27 cellular contexts compared by ENCODE assay signal in the genomic region with DNA sequence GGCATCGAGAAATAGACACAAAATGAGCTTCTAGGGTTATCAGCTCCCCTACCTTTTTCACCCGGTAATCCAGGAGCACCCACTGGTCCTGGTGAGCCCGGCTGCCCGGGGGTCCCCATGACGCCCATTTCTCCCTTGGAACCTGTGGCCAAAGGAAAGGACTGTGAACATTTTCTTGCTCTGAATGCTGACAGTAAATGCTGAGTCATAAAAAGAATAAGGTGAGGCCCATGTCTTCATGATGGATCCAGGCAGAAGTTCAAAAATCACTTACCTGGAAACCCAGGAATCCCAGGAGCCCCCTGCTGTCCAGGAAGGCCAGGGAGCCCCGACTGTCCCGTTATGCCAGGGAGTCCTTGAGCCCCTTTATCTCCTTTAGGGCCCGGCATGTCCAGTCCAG.
"Had no signal": no experiment of that assay in that cellular context is flagged by ENCODE, and none has a peak within 500 bp of the region (broad histone marks: within the 10 kb centered on the region; RNA-seq: fewer than 3 reads in every experiment).

No MANE protein-coding gene starts in this region.

- DNase-seq: colonic mucosa; effector CD8-positive, alpha-beta T cell; endodermal cell; foreskin fibroblast; heart left ventricle; left cardiac atrium; left lung; mesenchymal stem cell; midbrain; naive thymus-derived CD4-positive, alpha-beta T cell; nucleus accumbens; pancreas; stimulated activated CD4-positive, alpha-beta T cell treated with anti-CD3 and anti-CD28 coated beads, Interleukin-4, amount 100 ng/mL, for 4 hours; stimulated activated naive CD8-positive, alpha-beta T cell treated with anti-CD3 and anti-CD28 coated beads, Interleukin-15, Interleukin-2, amounts not matched to agents 100 U/mL and 50 U/mL, for 24 hours; transverse colon had no signal

- H3K4me3 Mint-ChIP-seq: dendritic cell treated with granulocyte-macrophage colony-stimulating factor and Interleukin-4, amounts not matched to agents 40 ng/mL and 50 ng/mL, for 4 days; endodermal cell; naive thymus-derived CD4-positive, alpha-beta T cell; nephron; stimulated activated memory B cell treated with anti-CD40 and anti-IgM and Interleukin-4, amounts not matched to agents 10 μg/mL and 1 μg/mL and 100 μg/mL, for 72 hours had no signal

- H3K4me2 ChIP-seq: hepatocyte had no signal

- H3K4me3 ChIP-seq: colonic mucosa, gastroesophageal sphincter, heart left ventricle, hepatocyte, left lung, pancreas, thoracic aorta, transverse colon, vagina had no signal

- H3K36me3 Mint-ChIP-seq: stimulated activated memory B cell treated with anti-CD40 and anti-IgM and Interleukin-4, amounts not matched to agents 10 μg/mL and 1 μg/mL and 100 μg/mL, for 72 hours had no signal

- H2AFZ ChIP-seq: hepatocyte had no signal

- H3K4me1 ChIP-seq: colonic mucosa, gastroesophageal sphincter, heart left ventricle, left lung, pancreas, transverse colon, vagina had no signal

- FAIRE-seq: islet of Langerhans, pancreas had no signal

- H3K36me3 ChIP-seq: colonic mucosa had no signal

- H3K27ac ChIP-seq: colonic mucosa, epithelial cell of prostate, gastroesophageal sphincter, heart left ventricle, hepatocyte, left lung, pancreas, thoracic aorta, transverse colon, vagina had no signal

- ATAC-seq: esophagus mucosa; gastroesophageal sphincter; heart left ventricle; left cardiac atrium; left lung; naive thymus-derived CD4-positive, alpha-beta T cell; pancreas; sciatic nerve; stimulated activated memory B cell treated with anti-CD40 and anti-IgM and Interleukin-4, amounts not matched to agents 10 μg/mL and 1 μg/mL and 100 μg/mL, for 72 hours; stimulated activated naive CD8-positive, alpha-beta T cell treated with anti-CD3 and anti-CD28 coated beads, Interleukin-15, Interleukin-2, amounts not matched to agents 100 U/mL and 50 U/mL, for 24 hours had no signal

- H3K9me3 ChIP-seq: colonic mucosa, pancreas, thoracic aorta, transverse colon, vagina had no signal

- H3K79me2 ChIP-seq: hepatocyte had no signal

- H3K27me3 ChIP-seq: colonic mucosa, gastroesophageal sphincter, heart left ventricle, hepatocyte, left lung, pancreas, transverse colon, vagina had no signal

- H3K27me3 Mint-ChIP-seq: dendritic cell treated with granulocyte-macrophage colony-stimulating factor and Interleukin-4, amounts not matched to agents 40 ng/mL and 50 ng/mL, for 4 days; progenitor cell of endocrine pancreas; stimulated activated memory B cell treated with anti-CD40 and anti-IgM and Interleukin-4, amounts not matched to agents 10 μg/mL and 1 μg/mL and 100 μg/mL, for 72 hours had no signal

- H3K27ac Mint-ChIP-seq: dendritic cell treated with granulocyte-macrophage colony-stimulating factor and Interleukin-4, amounts not matched to agents 40 ng/mL and 50 ng/mL, for 4 days; endodermal cell; naive thymus-derived CD4-positive, alpha-beta T cell; nephron; stimulated activated memory B cell treated with anti-CD40 and anti-IgM and Interleukin-4, amounts not matched to agents 10 μg/mL and 1 μg/mL and 100 μg/mL, for 72 hours had no signal

- H3K4me1 Mint-ChIP-seq: naive thymus-derived CD4-positive, alpha-beta T cell; nephron; stimulated activated memory B cell treated with anti-CD40 and anti-IgM and Interleukin-4, amounts not matched to agents 10 μg/mL and 1 μg/mL and 100 μg/mL, for 72 hours had no signal
